20 cellular contexts compared by ENCODE assay signal in the genomic region with DNA sequence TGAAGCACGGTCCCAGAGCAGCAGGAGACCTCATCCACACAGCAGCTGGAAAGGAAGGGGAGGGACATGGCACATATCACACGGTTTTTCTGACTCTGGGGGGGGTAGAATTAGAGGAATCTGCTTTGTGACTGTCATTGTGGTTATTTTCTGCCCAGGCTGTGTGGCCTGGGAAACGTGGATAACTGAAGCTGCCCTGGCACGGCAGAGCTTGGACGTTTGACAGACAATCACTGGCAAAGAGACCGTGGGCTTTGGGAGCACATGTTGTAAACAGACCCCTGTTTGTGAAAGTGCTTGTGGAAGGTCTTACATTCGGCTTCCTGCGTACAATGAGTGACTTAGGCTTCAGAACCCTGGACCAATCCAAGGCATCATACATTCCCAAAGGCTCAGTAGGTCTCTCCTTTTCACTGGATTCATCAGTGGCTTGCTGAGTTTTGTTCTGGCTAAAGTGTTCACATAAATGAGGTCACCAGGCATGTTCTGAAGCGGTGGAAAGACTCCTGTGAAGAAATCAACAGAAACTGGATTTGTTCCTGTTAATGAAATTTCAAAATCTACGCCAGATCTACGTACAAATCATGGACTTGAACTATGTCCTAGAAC.
DNase-seq lines count a peak whose midpoint lies in the region; FAIRE-seq and TF ChIP-seq lines count a peak whose summit lies in the region.
"Had no signal": no experiment of that assay in that cellular context is flagged by ENCODE, and none has a peak within 500 bp of the region (broad histone marks: within the 10 kb centered on the region; RNA-seq: fewer than 3 reads in every experiment).

No MANE protein-coding gene starts in this region.

- peaks cover 0 to 2% (median 1%) of the 10 kb centered on the region in 3 donors for H3K27me3 Mint-ChIP-seq in CD14-positive monocyte (ENCODE audit: low read depth in 3 of 3)
- H3K27me3 Mint-ChIP-seq: CD4-positive, CD25-positive, alpha-beta regulatory T cell had no signal

- TF ChIP-seq EP300 in esophagus muscularis mucosa (IDR thresholded peaks at IDR 0.05): no peak

- H3K27me3 ChIP-seq in bronchial epithelial cell (ENCODE audit: control insufficient read depth, insufficient read depth, low read length) (peaks cover 13% of the 10 kb centered on the region), esophagus muscularis mucosa (no peaks in the 10 kb centered on the region), esophagus squamous epithelium (peaks cover 0 to 7% (median 0%) of the 10 kb centered on the region in 4 donors)
- H3K27me3 ChIP-seq: BLaER1 treated with 17β-estradiol and CSF1 and Interleukin-3, amounts not matched to agents 10 nM and 100 nM had no signal

- H3K4me3 ChIP-seq in bronchial epithelial cell (ENCODE audit: low read depth, low read length) (no peak overlapping the region), esophagus muscularis mucosa (no peak overlapping the region), esophagus squamous epithelium (no peak overlapping the region)
- H3K4me3 ChIP-seq: BLaER1 treated with 17β-estradiol and CSF1 and Interleukin-3, amounts not matched to agents 10 nM and 100 nM had no signal

- TF ChIP-seq POLR2A in esophagus muscularis mucosa (IDR thresholded peaks at IDR 0.05; ENCODE audit: low read depth) (no peak), esophagus squamous epithelium (IDR thresholded peaks at IDR 0.05) (no peak)

- peaks cover 0 to 6% (median 0%) of the 10 kb centered on the region in 7 donors for H3K9me3 Mint-ChIP-seq in CD14-positive monocyte
- H3K9me3 Mint-ChIP-seq: H9 had no signal

- H3K4me1 Mint-ChIP-seq in CD14-positive monocyte: no peaks in the 10 kb centered on the region
- H3K4me1 Mint-ChIP-seq: B cell; CD4-positive, CD25-positive, alpha-beta regulatory T cell; CD8-positive, alpha-beta memory T cell had no signal

- DNase-seq in G401 (ENCODE audit: low spot score) (peak; percentile 58), bronchial epithelial cell (ENCODE audit: low read depth) (no peak), esophagus muscularis mucosa (ENCODE audit: extremely low spot score) (peak; percentile 91), esophagus squamous epithelium (lab: John Stamatoyannopoulos, UW) (no peak), DMS53 treated with DMSO at 0.1 percent for 48 hours (lab: John Stamatoyannopoulos, UW; ENCODE audit: unreplicated experiment) (no peak), CD14-positive monocyte (ENCODE audit: low spot score) (no peak), posterior cingulate gyrus (no peak)
- DNase-seq: 8988T; CD4-positive, CD25-positive, alpha-beta regulatory T cell; CD8-positive, alpha-beta memory T cell; COR-L47; DMS 273 treated with DMSO at 0.1 percent for 48 hours; DMS53; GDM1; GOT3; H9 had no signal

- H3K36me3 Mint-ChIP-seq in CD14-positive monocyte: no peaks in the 10 kb centered on the region
- H3K36me3 Mint-ChIP-seq: CD4-positive, CD25-positive, alpha-beta regulatory T cell had no signal

- in situ Hi-C loops in G401 (cut with HindIII; ENCODE audit: low sequenced_read_pairs): no loop called here

- no peaks in the 10 kb centered on the region for H3K36me3 ChIP-seq in bronchial epithelial cell (ENCODE audit: control insufficient read depth, insufficient read depth, low read length)
- no peaks in the 10 kb centered on the region for H3K36me3 ChIP-seq in esophagus muscularis mucosa
- no peaks in the 10 kb centered on the region for H3K36me3 ChIP-seq in esophagus squamous epithelium
- H3K36me3 ChIP-seq: BLaER1 treated with 17β-estradiol and CSF1 and Interleukin-3, amounts not matched to agents 10 nM and 100 nM had no signal

- intact Hi-C loops in esophagus muscularis mucosa (cut with DNase I): no loop called here
- intact Hi-C loops in esophagus squamous epithelium (cut with DNase I): no loop called here
- intact Hi-C loops in CD14-positive monocyte (cut with micrococcal nuclease): no loop called here
- intact Hi-C loops in posterior cingulate gyrus (cut with DNase I): no loop called here

- no peak overlapping the region for H3K27ac ChIP-seq in esophagus muscularis mucosa (replicated peaks in 1 of 4)
- no peak overlapping the region for H3K27ac ChIP-seq in esophagus squamous epithelium
- H3K27ac ChIP-seq: BLaER1 treated with 17β-estradiol and CSF1 and Interleukin-3, amounts not matched to agents 10 nM and 100 nM had no signal

- no peak overlapping the region for H3K27ac Mint-ChIP-seq in CD14-positive monocyte
- H3K27ac Mint-ChIP-seq: B cell; CD4-positive, CD25-positive, alpha-beta regulatory T cell; H9 had no signal

- TF ChIP-seq CTCF in bronchial epithelial cell (IDR thresholded peaks at IDR 0.05; ENCODE audit: insufficient read depth, low read length, severe bottlenecking) (no peak), esophagus muscularis mucosa (IDR thresholded peaks at IDR 0.05) (no peak), esophagus squamous epithelium (IDR thresholded peaks at IDR 0.05) (no peak), CD14-positive monocyte (IDR thresholded peaks at IDR 0.05) (no peak)

- 75% methylated on average over 11 of the region's 11 CpGs for WGBS in esophagus muscularis mucosa
- 52 to 72% methylated on average over 8 to 10 of the region's 11 CpGs for WGBS in esophagus squamous epithelium, 2 donors

- peak; percentile 36 for FAIRE-seq in bronchial epithelial cell (lab: Jason Lieb, UNC)
- FAIRE-seq: GM12892, GM18507 had no signal

- H3K4me1 ChIP-seq in esophagus muscularis mucosa (no peaks in the 10 kb centered on the region), esophagus squamous epithelium (no peaks in the 10 kb centered on the region)

- no peaks in the 10 kb centered on the region for H3K9me3 ChIP-seq in esophagus muscularis mucosa
- H3K9me3 ChIP-seq in esophagus squamous epithelium: no peaks in the 10 kb centered on the region
- H3K9me3 ChIP-seq: BLaER1 treated with 17β-estradiol and CSF1 and Interleukin-3, amounts not matched to agents 10 nM and 100 nM had no signal

- no peak overlapping the region for H3K4me3 Mint-ChIP-seq in CD14-positive monocyte
- H3K4me3 Mint-ChIP-seq: B cell; CD4-positive, CD25-positive, alpha-beta regulatory T cell; CD8-positive, alpha-beta memory T cell; H9 had no signal

Comparison
In these comparisons a context has a peak if more than half of its experiments do, and no peak if none do; other contexts are left out.
1. DNase-seq: peak in G401 (single experiment) and esophagus muscularis mucosa (single experiment); none in bronchial epithelial cell (single experiment), esophagus squamous epithelium (single experiment), DMS53 treated with DMSO at 0.1 percent for 48 hours (single experiment), CD14-positive monocyte (single experiment) and posterior cingulate gyrus (0 of 10).